1 cellular context compared by ENCODE assay signal in the genomic region with DNA sequence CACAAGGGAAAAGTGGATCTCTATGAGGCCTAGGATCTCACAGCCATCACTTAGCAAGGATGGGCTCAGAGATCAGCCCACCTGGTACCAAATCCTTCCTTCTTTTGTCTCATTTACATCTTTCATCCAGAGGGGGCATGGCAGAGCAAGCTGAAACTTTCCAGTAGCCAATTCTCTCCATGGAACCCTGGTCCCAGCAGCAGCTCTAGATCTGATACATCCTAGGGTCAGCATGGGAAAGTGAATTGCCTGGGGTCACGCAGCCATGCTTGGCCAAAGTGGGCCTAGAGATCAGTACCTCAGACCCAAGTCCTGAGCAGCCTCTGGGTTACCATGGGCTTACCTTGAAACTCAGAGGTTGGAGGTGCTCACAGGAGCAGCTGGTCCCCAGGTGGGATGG.
TF ChIP-seq lines count a peak whose summit lies in the region.

No MANE protein-coding gene starts in this region.

TF ChIP-seq in H1, 55 proteins besides CTCF, POLR2A, EP300 and RAD21 (continued from another document):
- TF ChIP-seq, protein P1, sequence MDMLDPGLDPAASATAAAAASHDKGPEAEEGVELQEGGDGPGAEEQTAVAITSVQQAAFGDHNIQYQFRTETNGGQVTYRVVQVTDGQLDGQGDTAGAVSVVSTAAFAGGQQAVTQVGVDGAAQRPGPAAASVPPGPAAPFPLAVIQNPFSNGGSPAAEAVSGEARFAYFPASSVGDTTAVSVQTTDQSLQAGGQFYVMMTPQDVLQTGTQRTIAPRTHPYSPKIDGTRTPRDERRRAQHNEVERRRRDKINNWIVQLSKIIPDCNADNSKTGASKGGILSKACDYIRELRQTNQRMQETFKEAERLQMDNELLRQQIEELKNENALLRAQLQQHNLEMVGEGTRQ (IDR thresholded peaks at IDR 0.05; ENCODE audit: low read length), result no peak
- TF ChIP-seq ZNF274 (IDR thresholded peaks at IDR 0.05; ENCODE audit: borderline replicate concordance, extremely low read depth, low read length) (no peak), HDAC2 (IDR thresholded peaks at IDR 0.05; ENCODE audit: borderline replicate concordance in 1 of 2, low read depth in 2 of 2, low read length in 2 of 2) (no peak), POU5F1 (IDR thresholded peaks at IDR 0.05; ENCODE audit: low read depth, low read length) (no peak), SP1 (IDR thresholded peaks at IDR 0.05; ENCODE audit: low read depth, low read length) (no peak), POLR2AphosphoS5 (IDR thresholded peaks at IDR 0.05; ENCODE audit: low read depth, low read length) (no peak)
